Comparison of ENCODE assay signal across 1 cellular context in the genomic region with DNA sequence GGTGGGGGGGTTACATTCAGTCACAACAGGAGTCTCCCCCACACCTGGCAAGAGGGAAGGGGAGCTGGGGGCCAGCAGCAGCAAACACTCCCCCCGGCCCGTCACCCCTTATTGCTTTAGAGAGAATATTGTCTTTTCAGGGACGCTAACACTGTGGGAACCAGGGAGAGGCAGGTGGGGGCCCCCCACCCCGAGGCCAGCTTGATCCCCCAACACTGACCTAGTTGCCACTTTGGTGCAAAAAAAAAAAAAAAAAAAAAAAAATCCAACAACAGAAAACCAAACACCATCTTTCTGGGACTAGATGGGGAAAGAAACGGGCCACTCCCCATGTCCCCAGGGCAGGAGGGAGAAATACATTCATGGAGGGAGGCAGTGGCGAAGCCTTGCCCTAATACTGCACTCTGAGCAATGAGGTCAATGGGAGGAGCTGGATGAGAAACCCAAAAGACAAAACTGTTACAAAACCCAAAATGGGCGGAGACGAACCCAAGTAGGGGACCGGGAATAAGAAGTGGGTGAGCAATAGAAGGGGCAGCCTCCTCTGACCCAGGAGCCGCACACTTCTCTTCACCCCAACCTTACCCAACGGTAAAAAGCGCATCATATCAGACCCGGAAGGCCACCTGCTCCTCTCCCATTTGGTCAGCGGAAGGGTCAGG.
A peak's percentile ranks its signal among the peaks of the same experiment; 100 is the strongest.
TF ChIP-seq lines count a peak whose summit lies in the region.

No MANE protein-coding gene starts in this region.

TF ChIP-seq in H1, 55 proteins besides CTCF, POLR2A, EP300 and RAD21:
- 0 out of 2 replicates have a peak, but pooled peaks have one; percentile 58 for TF ChIP-seq POLR2AphosphoS5 (IDR thresholded peaks at IDR 0.05; ENCODE audit: low read depth, low read length)
- TF ChIP-seq TAF7 (optimal IDR thresholded peaks at IDR 0.05; ENCODE audit: borderline replicate concordance, low read depth, low read length): no peak
- no peak for TF ChIP-seq GABPA (IDR thresholded peaks at IDR 0.05; ENCODE audit: borderline replicate concordance, insufficient read depth, low read length)
- TF ChIP-seq, protein P1, sequence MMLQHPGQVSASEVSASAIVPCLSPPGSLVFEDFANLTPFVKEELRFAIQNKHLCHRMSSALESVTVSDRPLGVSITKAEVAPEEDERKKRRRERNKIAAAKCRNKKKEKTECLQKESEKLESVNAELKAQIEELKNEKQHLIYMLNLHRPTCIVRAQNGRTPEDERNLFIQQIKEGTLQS (IDR thresholded peaks at IDR 0.05; ENCODE audit: insufficient read depth, low read depth, low read length): no peak
- TF ChIP-seq HDAC2 (IDR thresholded peaks at IDR 0.05; ENCODE audit: borderline replicate concordance in 1 of 2, low read depth in 2 of 2, low read length in 2 of 2): no peak
- no peak for TF ChIP-seq KDM4A (IDR thresholded peaks at IDR 0.05; ENCODE audit: low read depth, low read length, severe bottlenecking)
